ENCODE assay signal across 10 cellular contexts in genomic region chr6:118768904-118769325, GRCh38.
DNase-seq lines count a peak whose midpoint lies in the region; ATAC-seq, FAIRE-seq and TF ChIP-seq lines count a peak whose summit lies in the region.
"Had no signal": no experiment of that assay in that cellular context is flagged by ENCODE, and none has a peak within 500 bp of the region (broad histone marks: within the 10 kb centered on the region; RNA-seq: fewer than 3 reads in every experiment).

No MANE protein-coding gene starts in this region.

- H3K79me2 ChIP-seq in PC-3 (ENCODE audit: low read length), result no peaks in the 10 kb centered on the region
- H3K79me2 ChIP-seq in H1 (ENCODE audit: control insufficient read depth in 1 of 2, insufficient read depth in 2 of 2, low read length in 2 of 2), result no peaks in the 10 kb centered on the region

- H3K4me1 ChIP-seq in PC-3 (ENCODE audit: insufficient read depth, low read length) (peaks cover 25% of the 10 kb centered on the region), H1 (replicated peaks in 1 of 4; ENCODE audit: control insufficient read depth in 3 of 4, insufficient read depth in 4 of 4, low read length in 3 of 4) (peaks cover 0 to 4% (median 3%) of the 10 kb centered on the region in 4 experiments; a peak in 1 of 7 replicates), A673 (ENCODE audit: insufficient read depth, low read length, poor library complexity, severe bottlenecking) (no peaks in the 10 kb centered on the region)

- H4K20me1 ChIP-seq in PC-3 (ENCODE audit: low read length) (no peaks in the 10 kb centered on the region), H1 (replicated peaks in 1 of 2; ENCODE audit: control insufficient read depth in 1 of 2, insufficient read depth in 2 of 2, low read length in 2 of 2) (no peaks in the 10 kb centered on the region)

- DNase-seq in PC-3 (peak; percentile 67), H1 (ENCODE audit: low read depth in 1 of 2, low spot score in 2 of 2) (no peak), A673 (ENCODE audit: low spot score) (no peak), T1000 (lab: John Stamatoyannopoulos, UW) (no peak)
- peak; percentile 39 for DNase-seq in stimulated activated CD8-positive, alpha-beta memory T cell treated with anti-CD3 and anti-CD28 coated beads, Interleukin-4, amount 100 ng/mL, for 48 hours
- DNase-seq: NCI-H1436 treated with DMSO at 0.1 percent for 48 hours had no signal

- POLR2A ChIA-PET in PC-3 (lab: Charles Lee; ENCODE audit: unreplicated experiment), result interaction anchor here (0.6 kb wide), 1 partner anchor 92 kb away, joined by 3 read pairs; no protein-coding TSS in a partner anchor
- POLR2A ChIA-PET in H1 (lab: Charles Lee; ENCODE audit: partially characterized antibody), result interaction anchor here (1.1 kb wide), 1 partner anchor 20 kb away, joined by 5 read pairs; no protein-coding TSS in a partner anchor
- POLR2A ChIA-PET in A673 (lab: Charles Lee; ENCODE audit: low non-redundant PET), result no interaction called here

- H3K9me3 ChIP-seq in PC-3 (ENCODE audit: low read length), result no peaks in the 10 kb centered on the region
- H3K9me3 ChIP-seq in H1 (ENCODE audit: insufficient read depth in 2 of 2, low read depth in 1 of 2, low read length in 1 of 2), result no peaks in the 10 kb centered on the region
- no peaks in the 10 kb centered on the region for H3K9me3 ChIP-seq in A673 (ENCODE audit: low read depth, low read length, poor library complexity, severe bottlenecking)

- no peak overlapping the region for H4K5ac ChIP-seq in H1 (ENCODE audit: insufficient read length, low read depth, low read length)

- H3K18ac ChIP-seq in H1 (ENCODE audit: extremely low read depth, low read length), result no peak overlapping the region

- no peak for TF ChIP-seq RAD21 in H1 (IDR thresholded peaks at IDR 0.05 in 1 of 2, conservative IDR thresholded peaks at IDR 0.05 in 1 of 2; ENCODE audit: low read depth in 2 of 2, low read length in 2 of 2)

- H2BK5ac ChIP-seq in H1 (ENCODE audit: low read depth, low read length), result no peak overlapping the region

- H3K36me3 ChIP-seq in PC-3 (ENCODE audit: low read depth, low read length) (no peaks in the 10 kb centered on the region), H1 (ENCODE audit: control insufficient read depth in 2 of 4, insufficient read depth in 4 of 4, low read length in 3 of 4) (no peaks in the 10 kb centered on the region), A673 (ENCODE audit: insufficient read depth, low read length, poor library complexity, severe bottlenecking) (no peaks in the 10 kb centered on the region)
- H3K36me3 ChIP-seq: cardiac muscle cell had no signal

- H3K56ac ChIP-seq in H1 (replicated peaks; ENCODE audit: insufficient read length, low read depth, low read length), result no peak overlapping the region

- H3K23me2 ChIP-seq in H1 (ENCODE audit: low read depth, low read length), result no peaks in the 10 kb centered on the region

- H3K27ac ChIP-seq in PC-3 (ENCODE audit: low read length) (no peak overlapping the region), H1 (ENCODE audit: low read depth, low read length) (no peak overlapping the region), A673 (ENCODE audit: low read depth, low read length, poor library complexity, severe bottlenecking) (no peak overlapping the region)
- H3K27ac ChIP-seq: cardiac muscle cell had no signal

- H2BK20ac ChIP-seq in H1 (ENCODE audit: low read length), result no peak overlapping the region; the same call in 1 of the 2 replicates

- H3K27me3 ChIP-seq in PC-3 (ENCODE audit: low read length) (no peaks in the 10 kb centered on the region), H1 (replicated peaks in 1 of 4; ENCODE audit: control insufficient read depth in 3 of 4, extremely low read depth in 1 of 4, insufficient read depth in 3 of 4, low read length in 3 of 4) (no peaks in the 10 kb centered on the region), A673 (replicated peaks; ENCODE audit: insufficient read depth, low read depth, low read length, poor library complexity) (no peaks in the 10 kb centered on the region)
- H3K27me3 ChIP-seq: cardiac muscle cell had no signal

- no peak overlapping the region for H2BK120ac ChIP-seq in H1 (replicated peaks; ENCODE audit: low read depth, low read length)

- H2BK15ac ChIP-seq in H1 (ENCODE audit: low read length), result no peak overlapping the region

- H2AK5ac ChIP-seq in H1 (ENCODE audit: low read depth, low read length), result no peak overlapping the region

- CTCF ChIA-PET in PC-3 (lab: Charles Lee), result no interaction called here
- CTCF ChIA-PET in H1 (lab: Charles Lee; ENCODE audit: partially characterized antibody), result interaction anchor here (0.6 to 1.7 kb wide), 4 partner anchors 9 to 484 kb away, joined by 3 to 8 read pairs (median 5); no protein-coding TSS in a partner anchor
- CTCF ChIA-PET in A673 (lab: Charles Lee), result no interaction called here

- intact Hi-C loops in PC-3 (cut with micrococcal nuclease), result no loop called here
- intact Hi-C loops in A673 (cut with micrococcal nuclease; ENCODE audit: unreplicated experiment), result no loop called here

- no peak overlapping the region for H3K4me3 ChIP-seq in PC-3 (ENCODE audit: low read length)
- H3K4me3 ChIP-seq in H1 (ENCODE audit: extremely low read depth in 1 of 4, insufficient read depth in 2 of 4, low read depth in 3 of 4, low read length in 4 of 4), result no peak overlapping the region
- no peak overlapping the region for H3K4me3 ChIP-seq in A673 (ENCODE audit: low read depth, low read length, poor library complexity, severe bottlenecking)
- H3K4me3 ChIP-seq: cardiac muscle cell had no signal

- WGBS in H1 (ENCODE audit: extremely low coverage in 1 of 2, insufficient coverage in 1 of 2, insufficient read length in 1 of 2, insufficient replicate concordance in 2 of 2, low coverage in 1 of 2, low lambda C conversion rate in 2 of 2, missing lambda C conversion rate in 1 of 2), 2 experiments, result 88% methylated on average over 3 of the region's 3 CpGs; no CpG with 5 or more reads in 1 of the 2 experiments

- H3K14ac ChIP-seq in H1 (ENCODE audit: insufficient read length), result no peak overlapping the region

- H2BK12ac ChIP-seq in H1 (ENCODE audit: low read depth, low read length), result no peak overlapping the region

- TF ChIP-seq POLR2A in H1 (IDR thresholded peaks at IDR 0.05; ENCODE audit: control extremely low read depth in 1 of 2, low read depth in 2 of 2, low read length in 2 of 2), result no peak

- no peak for FAIRE-seq in H1 (lab: Jason Lieb, UNC)

- no peak for TF ChIP-seq CTCF in PC-3 (conservative IDR thresholded peaks at IDR 0.05; ENCODE audit: low read depth, low read length)
- TF ChIP-seq CTCF in H1 (IDR thresholded peaks at IDR 0.05; ENCODE audit: control extremely low read depth in 1 of 3, insufficient read depth in 1 of 3, low read depth in 1 of 3, low read length in 3 of 3), result no peak
- no peak for TF ChIP-seq CTCF in A673 (conservative IDR thresholded peaks at IDR 0.05; ENCODE audit: low read depth, low read length)

- H3K23ac ChIP-seq in H1 (ENCODE audit: insufficient read length), result no peak overlapping the region

- H3F3A ChIP-seq in PC-3 (ENCODE audit: low read length, unreplicated experiment), result no peaks in the 10 kb centered on the region

- TF ChIP-seq EP300 in H1 (IDR thresholded peaks at IDR 0.05; ENCODE audit: borderline replicate concordance in 1 of 2, low read depth in 2 of 2, low read length in 2 of 2), result no peak

- H4K8ac ChIP-seq in H1 (ENCODE audit: extremely low read depth, insufficient read depth, low read length), result no peak overlapping the region

- H3K4me2 ChIP-seq in PC-3 (ENCODE audit: low read length), result peak overlapping the region; percentile 3; the same call in 1 of the 2 replicates
- no peak overlapping the region for H3K4me2 ChIP-seq in H1 (ENCODE audit: insufficient read depth in 1 of 2, low read depth in 2 of 2, low read length in 2 of 2)

- H3K9ac ChIP-seq in PC-3 (ENCODE audit: low read length), result no peak overlapping the region
- no peak overlapping the region for H3K9ac ChIP-seq in H1 (replicated peaks in 1 of 4; ENCODE audit: extremely low read depth in 1 of 4, low read depth in 3 of 4, low read length in 3 of 4)

- no peaks in the 10 kb centered on the region for H3K9me2 ChIP-seq in PC-3 (replicated peaks; ENCODE audit: low read length)

- peak; percentile 66 for ATAC-seq in HG02610 (IDR thresholded peaks at IDR 0.05; ENCODE audit: unreplicated experiment)
- no peak for ATAC-seq in PC-3
- no peak for ATAC-seq in GM21717 (IDR thresholded peaks at IDR 0.05; ENCODE audit: unreplicated experiment)
- ATAC-seq: HCT116 had no signal

- H2AFZ ChIP-seq in PC-3 (ENCODE audit: low read length) (no peak overlapping the region), H1 (ENCODE audit: low read length) (0 out of 2 replicates have a peak overlapping the region, but pooled peaks have one; percentile 13)

- H3K4ac ChIP-seq in H1 (replicated peaks; ENCODE audit: insufficient read length, low read depth, low read length), result no peak overlapping the region

- H4K91ac ChIP-seq in H1 (replicated peaks; ENCODE audit: insufficient read length, low read length), result no peak overlapping the region

- H3K79me1 ChIP-seq in H1 (ENCODE audit: low read depth, low read length), result no peaks in the 10 kb centered on the region

- BruUV-seq in PC-3 (replicated peaks; lab: Mats Ljungman, UMichigan) (no TSS peak), A673 (replicated peaks; lab: Mats Ljungman, UMichigan) (no TSS peak)

TF ChIP-seq in H1, 55 proteins besides CTCF, POLR2A, EP300 and RAD21:
- TF ChIP-seq ZNF274 (IDR thresholded peaks at IDR 0.05; ENCODE audit: borderline replicate concordance, extremely low read depth, low read length) (no peak), FOSL1 (IDR thresholded peaks at IDR 0.05; ENCODE audit: insufficient read depth, low read depth, low read length) (no peak), RBBP5 (IDR thresholded peaks at IDR 0.05; ENCODE audit: borderline replicate concordance, low read depth, low read length) (no peak), RFX5 (IDR thresholded peaks at IDR 0.05; ENCODE audit: borderline replicate concordance, low read depth, low read length) (no peak), SAP30 (IDR thresholded peaks at IDR 0.05; ENCODE audit: insufficient read depth, insufficient replicate concordance, low read length) (no peak)

Comparison
In these comparisons a context has a peak if more than half of its experiments do, and no peak if none do; other contexts are left out.
1. DNase-seq: peak in PC-3 (single experiment) and stimulated activated CD8-positive, alpha-beta memory T cell treated with anti-CD3 and anti-CD28 coated beads, Interleukin-4, amount 100 ng/mL, for 48 hours (single experiment); none in H1 (0 of 2), A673 (single experiment) and T1000 (single experiment).